14 cellular contexts compared by ENCODE assay signal in genomic region chr10:49080071-49080470, GRCh38. TPM values are rescaled to one million over a fixed set of nuclear protein-coding genes. Genes with fewer than 3 reads are reported as not detected.
DNase-seq lines count a peak whose midpoint lies in the region; ATAC-seq and TF ChIP-seq lines count a peak whose summit lies in the region.
"Had no signal": no experiment of that assay in that cellular context is flagged by ENCODE, and none has a peak within 500 bp of the region (broad histone marks: within the 10 kb centered on the region; RNA-seq: fewer than 3 reads in every experiment).

No MANE protein-coding gene starts in this region.

- CTCF ChIA-PET in activated CD8-positive, alpha-beta T cell treated with anti-CD3 and anti-CD28 coated beads, Interleukin-2, amount 10 ng/mL, durations not matched to agents 7 days and 5 days (lab: Charles Lee): interaction anchor here (1.6 kb wide), 1 partner anchor 422 kb away, joined by 6 read pairs; no protein-coding TSS in a partner anchor
- CTCF ChIA-PET in HEK293T (lab: Yijun Ruan, JAX): no interaction called here

- H3K27ac Mint-ChIP-seq in activated naive CD8-positive, alpha-beta T cell treated with anti-CD3 and anti-CD28 coated beads, Interleukin-2, amount 10 ng/mL, durations not matched to agents 7 days and 5 days: no peak overlapping the region
- H3K27ac Mint-ChIP-seq in activated naive CD8-positive, alpha-beta T cell treated with anti-CD3 and anti-CD28 coated beads, Interleukin-2, amount 50 U/mL, for 24 hours: no peak overlapping the region
- H3K27ac Mint-ChIP-seq in activated CD8-positive, alpha-beta T cell treated with anti-CD3 and anti-CD28 coated beads, Interleukin-2, amount 10 ng/mL, durations not matched to agents 7 days and 5 days: peak overlapping the region; percentile 7
- H3K27ac Mint-ChIP-seq: IgD-negative memory B cell had no signal

- peaks cover 26% of the 10 kb centered on the region for H3K27me3 Mint-ChIP-seq in activated naive CD8-positive, alpha-beta T cell treated with anti-CD3 and anti-CD28 coated beads, Interleukin-2, amount 10 ng/mL, durations not matched to agents 7 days and 5 days
- H3K27me3 Mint-ChIP-seq in activated naive CD8-positive, alpha-beta T cell treated with anti-CD3 and anti-CD28 coated beads, Interleukin-2, amount 50 U/mL, for 24 hours: peaks cover 17% of the 10 kb centered on the region
- H3K27me3 Mint-ChIP-seq in activated CD8-positive, alpha-beta T cell treated with anti-CD3 and anti-CD28 coated beads, Interleukin-2, amount 10 ng/mL, durations not matched to agents 7 days and 5 days (ENCODE audit: low read depth): peaks cover 14% of the 10 kb centered on the region

- intact Hi-C loops in left ventricle myocardium inferior (cut with micrococcal nuclease) (no loop called here), tibial artery (cut with DNase I; ENCODE audit: low total_unique reads) (no loop called here)

- no peaks in the 10 kb centered on the region for H3K9me3 ChIP-seq in left ventricle myocardium inferior (replicated peaks)
- no peaks in the 10 kb centered on the region for H3K9me3 ChIP-seq in tibial artery
- H3K9me3 ChIP-seq: mucosa of descending colon had no signal

- H3K27ac ChIP-seq in left ventricle myocardium inferior (replicated peaks): peak overlapping the region; percentile 63
- peak overlapping the region; percentile 62 to 70 for H3K27ac ChIP-seq in tibial artery
- H3K27ac ChIP-seq: C4-2B had no signal

- no peaks in the 10 kb centered on the region for H3K9me3 Mint-ChIP-seq in activated naive CD8-positive, alpha-beta T cell treated with anti-CD3 and anti-CD28 coated beads, Interleukin-2, amount 10 ng/mL, durations not matched to agents 7 days and 5 days
- H3K9me3 Mint-ChIP-seq in activated naive CD8-positive, alpha-beta T cell treated with anti-CD3 and anti-CD28 coated beads, Interleukin-2, amount 50 U/mL, for 24 hours: no peaks in the 10 kb centered on the region
- H3K9me3 Mint-ChIP-seq in activated CD8-positive, alpha-beta T cell treated with anti-CD3 and anti-CD28 coated beads, Interleukin-2, amount 10 ng/mL, durations not matched to agents 7 days and 5 days (ENCODE audit: insufficient read depth): no peaks in the 10 kb centered on the region
- H3K9me3 Mint-ChIP-seq: activated T-cell treated with anti-CD3 and anti-CD28 coated beads, Interleukin-2, amount 50 U/mL, for 4 hours; IgD-negative memory B cell had no signal

- peak; percentile 45 for ATAC-seq in activated naive CD8-positive, alpha-beta T cell treated with anti-CD3 and anti-CD28 coated beads, Interleukin-2, amount 10 ng/mL, durations not matched to agents 7 days and 5 days (ENCODE audit: low read depth)
- ATAC-seq in activated naive CD8-positive, alpha-beta T cell treated with anti-CD3 and anti-CD28 coated beads, Interleukin-2, amount 50 U/mL, for 24 hours: no peak
- ATAC-seq in activated CD8-positive, alpha-beta T cell treated with anti-CD3 and anti-CD28 coated beads, Interleukin-2, amount 10 ng/mL, durations not matched to agents 7 days and 5 days: no peak
- ATAC-seq: activated T-cell treated with anti-CD3 and anti-CD28 coated beads, Interleukin-2, amount 50 U/mL, for 4 hours; mucosa of descending colon had no signal

- DNase-seq in activated naive CD8-positive, alpha-beta T cell treated with anti-CD3 and anti-CD28 coated beads, Interleukin-2, amount 10 ng/mL, durations not matched to agents 7 days and 5 days: no peak
- DNase-seq in activated naive CD8-positive, alpha-beta T cell treated with anti-CD3 and anti-CD28 coated beads, Interleukin-2, amount 50 U/mL, for 24 hours: no peak
- DNase-seq in activated CD8-positive, alpha-beta T cell treated with anti-CD3 and anti-CD28 coated beads, Interleukin-2, amount 10 ng/mL, durations not matched to agents 7 days and 5 days: peak; percentile 23
- peak; percentile 52 for DNase-seq in left ventricle myocardium inferior
- peak in 1 of 2 donors; percentile 47 for DNase-seq in tibial artery
- no peak for DNase-seq in T1000 (lab: John Stamatoyannopoulos, UW)
- DNase-seq in activated gamma-delta T cell treated with Interleukin-2 at 50 U/mL for 16 hours: no peak
- DNase-seq in HEK293T (ENCODE audit: extremely low spot score): no peak
- DNase-seq: activated T-cell treated with anti-CD3 and anti-CD28 coated beads, Interleukin-2, amount 50 U/mL, for 4 hours; mucosa of descending colon; stimulated activated CD4-positive, alpha-beta T cell treated with anti-CD3 and anti-CD28 coated beads, Interleukin-2, amount 100 ng/mL, for 48 hours had no signal

- H3K27me3 ChIP-seq in left ventricle myocardium inferior (ENCODE audit: low read depth): no peaks in the 10 kb centered on the region
- H3K27me3 ChIP-seq in tibial artery: no peaks in the 10 kb centered on the region

- POLR2A ChIA-PET in activated naive CD8-positive, alpha-beta T cell treated with anti-CD3 and anti-CD28 coated beads, Interleukin-2, amount 10 ng/mL, durations not matched to agents 7 days and 5 days (lab: Charles Lee): no interaction called here
- POLR2A ChIA-PET in activated CD8-positive, alpha-beta T cell treated with anti-CD3 and anti-CD28 coated beads, Interleukin-2, amount 10 ng/mL, durations not matched to agents 7 days and 5 days (lab: Charles Lee): no interaction called here
- POLR2A ChIA-PET in HEK293T (lab: Yijun Ruan, JAX): no interaction called here

- no peak overlapping the region for H3K4me3 ChIP-seq in left ventricle myocardium inferior
- H3K4me3 ChIP-seq in tibial artery: no peak overlapping the region
- H3K4me3 ChIP-seq: mucosa of descending colon had no signal

- TF ChIP-seq CTCF in left ventricle myocardium inferior (IDR thresholded peaks at IDR 0.05; ENCODE audit: borderline replicate concordance): no peak
- TF ChIP-seq CTCF in tibial artery (IDR thresholded peaks at IDR 0.05): no peak

- no peak overlapping the region for H3K4me3 Mint-ChIP-seq in activated naive CD8-positive, alpha-beta T cell treated with anti-CD3 and anti-CD28 coated beads, Interleukin-2, amount 10 ng/mL, durations not matched to agents 7 days and 5 days
- H3K4me3 Mint-ChIP-seq in activated naive CD8-positive, alpha-beta T cell treated with anti-CD3 and anti-CD28 coated beads, Interleukin-2, amount 50 U/mL, for 24 hours: no peak overlapping the region
- no peak overlapping the region for H3K4me3 Mint-ChIP-seq in activated CD8-positive, alpha-beta T cell treated with anti-CD3 and anti-CD28 coated beads, Interleukin-2, amount 10 ng/mL, durations not matched to agents 7 days and 5 days
- H3K4me3 Mint-ChIP-seq: activated T-cell treated with anti-CD3 and anti-CD28 coated beads, Interleukin-2, amount 50 U/mL, for 4 hours; IgD-negative memory B cell had no signal

- H3K4me1 Mint-ChIP-seq in activated naive CD8-positive, alpha-beta T cell treated with anti-CD3 and anti-CD28 coated beads, Interleukin-2, amount 10 ng/mL, durations not matched to agents 7 days and 5 days: peaks cover 20% of the 10 kb centered on the region
- H3K4me1 Mint-ChIP-seq in activated naive CD8-positive, alpha-beta T cell treated with anti-CD3 and anti-CD28 coated beads, Interleukin-2, amount 50 U/mL, for 24 hours: peaks cover 40% of the 10 kb centered on the region
- peaks cover 25% of the 10 kb centered on the region for H3K4me1 Mint-ChIP-seq in activated CD8-positive, alpha-beta T cell treated with anti-CD3 and anti-CD28 coated beads, Interleukin-2, amount 10 ng/mL, durations not matched to agents 7 days and 5 days (ENCODE audit: low read depth)

- H3K4me1 ChIP-seq in left ventricle myocardium inferior (peaks cover 74% of the 10 kb centered on the region), tibial artery (peaks cover 0 to 62% (median 38%) of the 10 kb centered on the region in 4 donors)

- H3K36me3 ChIP-seq in left ventricle myocardium inferior (peaks cover 19% of the 10 kb centered on the region), tibial artery (peaks cover 0 to 20% (median 14%) of the 10 kb centered on the region in 3 donors)

- H3K36me3 Mint-ChIP-seq in activated naive CD8-positive, alpha-beta T cell treated with anti-CD3 and anti-CD28 coated beads, Interleukin-2, amount 10 ng/mL, durations not matched to agents 7 days and 5 days: no peaks in the 10 kb centered on the region
- no peaks in the 10 kb centered on the region for H3K36me3 Mint-ChIP-seq in activated naive CD8-positive, alpha-beta T cell treated with anti-CD3 and anti-CD28 coated beads, Interleukin-2, amount 50 U/mL, for 24 hours (ENCODE audit: low read depth)
- no peaks in the 10 kb centered on the region for H3K36me3 Mint-ChIP-seq in activated CD8-positive, alpha-beta T cell treated with anti-CD3 and anti-CD28 coated beads, Interleukin-2, amount 10 ng/mL, durations not matched to agents 7 days and 5 days (ENCODE audit: low read depth)
- H3K36me3 Mint-ChIP-seq: IgD-negative memory B cell had no signal

TF ChIP-seq in HEK293T, 16 proteins besides CTCF, POLR2A, EP300 and RAD21:
- no peak for TF ChIP-seq SUZ12 (IDR thresholded peaks at IDR 0.05)

RNA-seq across cellular contexts. Expression of gene VSTM4, which starts 35.3 kb away (rescaled TPM):
- total RNA-seq in activated naive CD8-positive, alpha-beta T cell treated with anti-CD3 and anti-CD28 coated beads, Interleukin-2, amount 10 ng/mL, durations not matched to agents 7 days and 5 days: not detected
- total RNA-seq in activated CD8-positive, alpha-beta T cell treated with anti-CD3 and anti-CD28 coated beads, Interleukin-2, amount 10 ng/mL, durations not matched to agents 7 days and 5 days: not detected
- 21.1 TPM for total RNA-seq in left ventricle myocardium inferior

RNA-seq across cellular contexts. Expression of gene FAM170B, which starts 53.8 kb away (rescaled TPM):
- not detected for total RNA-seq in activated naive CD8-positive, alpha-beta T cell treated with anti-CD3 and anti-CD28 coated beads, Interleukin-2, amount 10 ng/mL, durations not matched to agents 7 days and 5 days
- not detected for total RNA-seq in activated CD8-positive, alpha-beta T cell treated with anti-CD3 and anti-CD28 coated beads, Interleukin-2, amount 10 ng/mL, durations not matched to agents 7 days and 5 days
- not detected for total RNA-seq in left ventricle myocardium inferior
- total RNA-seq: activated T-cell treated with anti-CD3 and anti-CD28 coated beads, Interleukin-2, amount 50 U/mL, for 4 hours; endothelial cell of umbilical vein; mucosa of descending colon had no signal

Comparison
In these comparisons a context has a peak if more than half of its experiments do, and no peak if none do; other contexts are left out.
1. DNase-seq: peak in activated CD8-positive, alpha-beta T cell treated with anti-CD3 and anti-CD28 coated beads, Interleukin-2, amount 10 ng/mL, durations not matched to agents 7 days and 5 days (single experiment) and left ventricle myocardium inferior (single experiment); none in activated naive CD8-positive, alpha-beta T cell treated with anti-CD3 and anti-CD28 coated beads, Interleukin-2, amount 10 ng/mL, durations not matched to agents 7 days and 5 days (single experiment), activated naive CD8-positive, alpha-beta T cell treated with anti-CD3 and anti-CD28 coated beads, Interleukin-2, amount 50 U/mL, for 24 hours (single experiment), T1000 (single experiment), activated gamma-delta T cell treated with Interleukin-2 at 50 U/mL for 16 hours (single experiment) and HEK293T (single experiment).
2. RNA of gene VSTM4, which starts 35.3 kb away (total RNA-seq): 21.1 TPM in left ventricle myocardium inferior (single experiment); not detected in activated naive CD8-positive, alpha-beta T cell treated with anti-CD3 and anti-CD28 coated beads, Interleukin-2, amount 10 ng/mL, durations not matched to agents 7 days and 5 days and not detected in activated CD8-positive, alpha-beta T cell treated with anti-CD3 and anti-CD28 coated beads, Interleukin-2, amount 10 ng/mL, durations not matched to agents 7 days and 5 days; every median in the first group is over 10 times any median in the second.